In the genomic region with DNA sequence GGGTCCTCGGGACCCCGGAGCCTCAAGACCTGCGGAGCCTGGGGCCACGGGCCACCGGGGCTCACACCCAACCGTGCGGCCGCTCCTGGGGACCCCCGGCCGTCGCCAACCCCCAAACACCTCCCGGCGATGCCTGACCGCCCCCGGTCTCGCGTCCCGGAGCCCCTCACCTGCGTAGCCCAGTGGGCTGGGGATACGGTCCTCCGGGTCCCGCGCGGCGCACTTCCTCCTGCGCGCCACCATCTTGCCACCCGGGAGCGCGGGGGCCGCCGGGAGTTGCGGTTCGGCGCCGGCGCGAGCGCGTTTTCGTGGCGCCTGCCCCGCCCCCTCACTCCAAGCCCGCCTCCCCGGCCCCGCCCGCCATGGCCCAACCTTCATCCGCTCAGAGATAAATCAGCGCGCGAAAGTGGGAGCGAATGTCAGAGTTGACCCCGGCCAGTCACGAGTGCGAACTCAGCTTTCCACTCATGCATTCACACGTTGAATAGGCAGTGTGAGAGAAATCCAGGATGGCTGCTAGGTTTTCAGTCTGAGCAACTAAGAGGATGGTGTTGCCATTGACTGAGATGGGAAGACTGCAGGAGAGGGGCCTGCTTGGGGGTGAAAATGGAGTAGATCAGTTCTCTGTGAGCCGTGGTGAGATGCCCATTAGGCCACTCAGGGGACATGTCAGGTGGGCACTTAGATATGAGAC, we compare ENCODE assay signal across 8 cellular contexts. TPM values are rescaled to one million over a fixed set of nuclear protein-coding genes. Genes with fewer than 3 reads are reported as not detected.
A peak's percentile ranks its signal among the peaks of the same experiment; 100 is the strongest.
DNase-seq lines count a peak whose midpoint lies in the region; ATAC-seq, FAIRE-seq and TF ChIP-seq lines count a peak whose summit lies in the region.

A gene with protein sequence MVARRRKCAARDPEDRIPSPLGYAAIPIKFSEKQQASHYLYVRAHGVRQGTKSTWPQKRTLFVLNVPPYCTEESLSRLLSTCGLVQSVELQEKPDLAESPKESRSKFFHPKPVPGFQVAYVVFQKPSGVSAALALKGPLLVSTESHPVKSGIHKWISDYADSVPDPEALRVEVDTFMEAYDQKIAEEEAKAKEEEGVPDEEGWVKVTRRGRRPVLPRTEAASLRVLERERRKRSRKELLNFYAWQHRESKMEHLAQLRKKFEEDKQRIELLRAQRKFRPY (minus strand): TSS at position 253 of the 694 bp plus-strand sequence. CDS start 10 bp downstream, at position 243.

- peak; percentile 89 to 95 for ATAC-seq in A549
- peak; percentile 73 for ATAC-seq in HG03045 (IDR thresholded peaks at IDR 0.05; ENCODE audit: unreplicated experiment)
- peak; percentile 90 for ATAC-seq in activated CD8-positive, alpha-beta T cell treated with anti-CD3 and anti-CD28 coated beads, Interleukin-2, amount 10 ng/mL, durations not matched to agents 7 days and 5 days
- ATAC-seq in lung (ENCODE audit: insufficient read depth, low FRiP score), result peak; percentile 96

- no peak for TF ChIP-seq EP300 in A549 (IDR thresholded peaks at IDR 0.05)

- peaks cover 16% of the 10 kb centered on the region for H3K36me3 Mint-ChIP-seq in activated CD8-positive, alpha-beta T cell treated with anti-CD3 and anti-CD28 coated beads, Interleukin-2, amount 10 ng/mL, durations not matched to agents 7 days and 5 days (ENCODE audit: low read depth)

- peaks cover 19% of the 10 kb centered on the region for H3K4me1 Mint-ChIP-seq in activated CD8-positive, alpha-beta T cell treated with anti-CD3 and anti-CD28 coated beads, Interleukin-2, amount 10 ng/mL, durations not matched to agents 7 days and 5 days (ENCODE audit: low read depth)

- no peaks in the 10 kb centered on the region for H3K27me3 Mint-ChIP-seq in activated CD8-positive, alpha-beta T cell treated with anti-CD3 and anti-CD28 coated beads, Interleukin-2, amount 10 ng/mL, durations not matched to agents 7 days and 5 days (ENCODE audit: low read depth)

- DNase-seq in A549 (ENCODE audit: low read depth in 1 of 2, low spot score in 1 of 2) (peak; percentile 67 to 76), GM18507 (ENCODE audit: extremely low spot score, insufficient read length, low read depth) (peak; percentile 50), NCI-H69 (lab: John Stamatoyannopoulos, UW) (peak; percentile 89), lung (ENCODE audit: low spot score) (peak; percentile 74)
- DNase-seq in activated CD8-positive, alpha-beta T cell treated with anti-CD3 and anti-CD28 coated beads, Interleukin-2, amount 10 ng/mL, durations not matched to agents 7 days and 5 days, result peak; percentile 89
- DNase-seq in effector CD4-positive, alpha-beta T cell, result peak; percentile 80
- peak; percentile 65 to 79 (median 71) for DNase-seq in stimulated activated CD4-positive, alpha-beta T cell treated with anti-CD3 and anti-CD28 coated beads, TNF-alpha, amount 100 ng/mL, for 1 hour (ENCODE audit: low read depth in 3 of 3, low spot score in 1 of 3)

- POLR2A ChIA-PET in A549 (lab: Yijun Ruan, JAX), result no interaction called here
- POLR2A ChIA-PET in activated CD8-positive, alpha-beta T cell treated with anti-CD3 and anti-CD28 coated beads, Interleukin-2, amount 10 ng/mL, durations not matched to agents 7 days and 5 days (lab: Charles Lee), result no interaction called here

- H3K4me2 ChIP-seq in A549, result peak within 1 kb of the TSS; percentile 84

- peak within 1 kb of the TSS; percentile 96 for H3K27ac Mint-ChIP-seq in activated CD8-positive, alpha-beta T cell treated with anti-CD3 and anti-CD28 coated beads, Interleukin-2, amount 10 ng/mL, durations not matched to agents 7 days and 5 days

- no peaks in the 10 kb centered on the region for H3K27me3 ChIP-seq in lung (ENCODE audit: control insufficient read depth, insufficient read depth)

- TF ChIP-seq RAD21 in A549 (conservative IDR thresholded peaks at IDR 0.05 in 1 of 2, IDR thresholded peaks at IDR 0.05 in 1 of 2), result no peak

- H3K9me3 Mint-ChIP-seq in activated CD8-positive, alpha-beta T cell treated with anti-CD3 and anti-CD28 coated beads, Interleukin-2, amount 10 ng/mL, durations not matched to agents 7 days and 5 days (ENCODE audit: insufficient read depth), result no peaks in the 10 kb centered on the region

- H3K4me1 ChIP-seq in A549 (peaks cover 5% of the 10 kb centered on the region; the same call in 1 of the 3 replicates), lung (ENCODE audit: control insufficient read depth in 2 of 2, insufficient read depth in 2 of 2, low read length in 2 of 2) (no peaks in the 10 kb centered on the region)

- TF ChIP-seq POLR2A in A549 (IDR thresholded peaks at IDR 0.05; ENCODE audit: low read length), result peak; percentile 86

- H3K4me3 ChIP-seq in A549 (peak within 1 kb of the TSS; percentile 83), lung (peak within 1 kb of the TSS; percentile 56)

- H3K36me3 ChIP-seq in lung (ENCODE audit: control insufficient read depth in 2 of 2, insufficient read depth in 2 of 2, low read length in 2 of 2), result peaks cover 0 to 2% of the 10 kb centered on the region in 2 donors

- peak within 1 kb of the TSS; percentile 89 to 90 for H3K27ac ChIP-seq in A549
- H3K27ac ChIP-seq in lung (ENCODE audit: low read depth in 1 of 2, low read length in 1 of 2), result peak within 1 kb of the TSS; percentile 73 to 74

- peak within 1 kb of the TSS; percentile 95 for H3K4me3 Mint-ChIP-seq in activated CD8-positive, alpha-beta T cell treated with anti-CD3 and anti-CD28 coated beads, Interleukin-2, amount 10 ng/mL, durations not matched to agents 7 days and 5 days

- 3% methylated on average over 7 of the region's 57 CpGs for WGBS in A549 (ENCODE audit: missing lambda C conversion rate)
- WGBS in lung, 2 donors, result 0 to 1% methylated on average over 45 to 56 of the region's 57 CpGs

- TF ChIP-seq CTCF in A549 (IDR thresholded peaks at IDR 0.05) (no peak), lung (IDR thresholded peaks at IDR 0.05; ENCODE audit: control extremely low read depth, extremely low read depth) (no peak)

- FAIRE-seq in A549 (lab: Jason Lieb, UNC) (no peak), GM18507 (lab: Jason Lieb, UNC) (peak; percentile 81)

- CTCF ChIA-PET in A549 (lab: Yijun Ruan, JAX), result interaction anchor here (1.0 kb wide), 1 partner anchor 7 kb away, joined by 4 read pairs; no protein-coding TSS in a partner anchor
- CTCF ChIA-PET in activated CD8-positive, alpha-beta T cell treated with anti-CD3 and anti-CD28 coated beads, Interleukin-2, amount 10 ng/mL, durations not matched to agents 7 days and 5 days (lab: Charles Lee), result no interaction called here

- H3K9me3 ChIP-seq in A549, result no peaks in the 10 kb centered on the region
- no peaks in the 10 kb centered on the region for H3K9me3 ChIP-seq in lung (ENCODE audit: control insufficient read depth in 2 of 2, insufficient read depth in 1 of 2, low read length in 1 of 2)

TF ChIP-seq in A549, 52 proteins besides CTCF, POLR2A, EP300 and RAD21 (continues in another document):
- TF ChIP-seq REST (IDR thresholded peaks at IDR 0.05) (no peak), ESRRA (IDR thresholded peaks at IDR 0.05; ENCODE audit: borderline replicate concordance, low read length) (no peak), NR3C1 (IDR thresholded peaks at IDR 0.05) (no peak), ZC3H11A (IDR thresholded peaks at IDR 0.05) (no peak), E2F6 (IDR thresholded peaks at IDR 0.05; ENCODE audit: borderline replicate concordance, low read depth) (no peak), MYC (IDR thresholded peaks at IDR 0.05; ENCODE audit: borderline replicate concordance, low read length) (no peak; the same call in 1 of the 2 replicates), BHLHE40 (IDR thresholded peaks at IDR 0.05; ENCODE audit: low read depth, low read length) (no peak), RFX5 (IDR thresholded peaks at IDR 0.05) (no peak), EHF (CRISPR knock-in tag; IDR thresholded peaks at IDR 0.05) (no peak)

RNA-seq across cellular contexts. Expression of the gene that starts here (rescaled TPM):
- polyA plus RNA-seq in A549 (2011; rRNA removed) (26.5 and 31.2 TPM in 2 replicates), A549 (2017; fragmentation: RNase III; extraction: RNeasy Plus Mini Kit Qiagen cat#74134 plus additional on column Dnase treatment) (36.3 to 42.0 TPM (median 37.1 TPM) in 3 replicates), lung (10 to 100 TPM; 10.2 to 31.9 TPM)
- polyA plus RNA-seq in A549 (2012; cell fraction: cytosol; rRNA removed), result 54.1 and 54.4 TPM in 2 replicates
- 42.4 and 45.5 TPM in 2 replicates for polyA plus RNA-seq in A549 (2012; cell fraction: nucleus; rRNA removed)
- 21.9 and 25.7 TPM in 2 replicates for polyA minus RNA-seq in A549 (2011; rRNA and poly(A)+ RNA removed)
- 10 to 100 TPM; 85.9 to 90.1 TPM for total RNA-seq in activated CD8-positive, alpha-beta T cell treated with anti-CD3 and anti-CD28 coated beads, Interleukin-2, amount 10 ng/mL, durations not matched to agents 7 days and 5 days
- 10 to 100 TPM; 14.9 to 35.5 TPM for total RNA-seq in lung

Comparison
In these comparisons a context has a peak if more than half of its experiments do, and no peak if none do; other contexts are left out.
1. Peak in every context shown above with its lines: DNase-seq, ATAC-seq, H3K4me3 ChIP-seq and H3K27ac ChIP-seq.